In the genomic region with DNA sequence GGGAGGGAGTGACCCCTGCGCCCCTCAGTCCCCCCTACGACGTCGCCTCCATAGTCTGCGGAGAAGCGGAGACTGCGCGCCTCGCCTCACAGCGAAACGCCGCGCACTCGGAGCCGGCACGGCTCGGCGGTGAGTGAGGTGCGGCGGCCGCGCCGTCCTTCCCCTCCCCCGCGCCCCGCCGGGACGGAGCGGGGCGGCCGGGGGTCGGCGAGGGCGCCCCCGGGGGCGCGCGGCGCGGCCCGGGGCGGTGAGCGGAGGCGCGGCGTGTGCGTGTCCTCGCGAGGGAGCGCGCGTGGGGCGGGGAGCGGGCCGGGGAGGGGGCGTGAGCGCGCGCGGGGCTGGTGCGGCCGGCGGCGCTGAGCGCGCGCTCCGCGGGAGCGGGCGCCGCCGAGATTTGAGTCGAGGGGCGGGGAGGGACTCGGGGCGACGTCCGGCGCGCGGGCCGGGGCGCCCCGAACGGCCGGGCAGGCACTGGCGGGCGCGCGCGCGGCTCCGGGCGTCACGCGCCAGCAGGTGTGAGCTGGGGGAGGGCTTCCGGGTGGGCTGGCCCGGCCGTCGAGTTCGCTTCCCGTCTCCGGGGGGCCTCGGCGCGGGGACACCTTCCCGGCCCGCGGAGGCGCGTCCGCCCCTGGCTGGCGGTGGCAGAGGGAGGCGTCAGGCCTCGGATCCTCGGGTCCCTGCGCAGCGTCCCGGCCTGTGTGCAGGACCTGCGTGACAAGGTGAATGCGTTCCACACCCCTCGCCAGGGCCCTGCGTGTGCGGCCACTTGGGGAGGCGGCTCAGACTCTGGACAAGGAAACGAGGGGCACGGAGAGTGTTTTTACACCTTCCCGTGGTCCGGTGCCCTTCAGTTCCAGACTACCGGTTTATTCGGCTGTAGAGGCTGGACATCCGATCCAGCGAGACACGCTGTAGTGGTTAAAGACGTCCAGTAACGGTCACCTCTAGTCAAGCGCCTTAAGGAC, we compare ENCODE assay signal across 8 cellular contexts. TPM values are rescaled to one million over a fixed set of nuclear protein-coding genes. Genes with fewer than 3 reads are reported as not detected.
A peak's percentile ranks its signal among the peaks of the same experiment; 100 is the strongest.
DNase-seq lines count a peak whose midpoint lies in the region; ATAC-seq lines count a peak whose summit lies in the region.

No MANE protein-coding gene starts in this region.

- H3K36me3 ChIP-seq in ES-I3 (ENCODE audit: insufficient read depth, low read length) (no peaks in the 10 kb centered on the region), MG63 (no peaks in the 10 kb centered on the region)

- no peaks in the 10 kb centered on the region for H3K27me3 ChIP-seq in MG63

- peak overlapping the region; percentile 84 for H3K9ac ChIP-seq in ES-I3 (ENCODE audit: low read depth, low read length)

- peak overlapping the region; percentile 83 for H3K4me3 ChIP-seq in MG63

- ATAC-seq in GM21737 (IDR thresholded peaks at IDR 0.05; ENCODE audit: unreplicated experiment), result peak; percentile 30

- DNase-seq in MG63, result peak; percentile 31
- peak; percentile 69 to 74 for DNase-seq in activated CD4-positive, alpha-beta T cell treated with anti-CD3 and anti-CD28 coated beads, Interleukin-2, amount 50 U/mL, for 48 hours
- DNase-seq in effector CD4-positive, alpha-beta T cell, result peak; percentile 68
- peak; percentile 90 for DNase-seq in mesenteric fat pad (ENCODE audit: low spot score)
- peak; percentile 49 for DNase-seq in stimulated activated CD8-positive, alpha-beta memory T cell treated with anti-CD3 and anti-CD28 coated beads, Interleukin-15, amount 100 ng/mL, for 1 hour (ENCODE audit: low read depth)
- no peak for DNase-seq in NCI-H2029 treated with DMSO at 0.1 percent for 48 hours (lab: John Stamatoyannopoulos, UW)

- no peaks in the 10 kb centered on the region for H3K9me3 ChIP-seq in ES-I3 (ENCODE audit: control insufficient read depth, insufficient read depth, low read length)
- H3K9me3 ChIP-seq in MG63, result no peaks in the 10 kb centered on the region

- H3K4me1 ChIP-seq in ES-I3 (ENCODE audit: insufficient read depth, low read length), result peaks cover 4% of the 10 kb centered on the region; the same call in 1 of the 2 replicates

RNA-seq across cellular contexts. Expression of a gene that starts 50.4 kb away (rescaled TPM):
- total RNA-seq in MG63 (2014; rRNA removed; shearing (Covaris generic); ENCODE audit: low replicate concordance), result not detected in 2 replicates
- total RNA-seq in mesenteric fat pad, result 0.87 TPM
